9 cellular contexts compared by ENCODE assay signal in the genomic region with DNA sequence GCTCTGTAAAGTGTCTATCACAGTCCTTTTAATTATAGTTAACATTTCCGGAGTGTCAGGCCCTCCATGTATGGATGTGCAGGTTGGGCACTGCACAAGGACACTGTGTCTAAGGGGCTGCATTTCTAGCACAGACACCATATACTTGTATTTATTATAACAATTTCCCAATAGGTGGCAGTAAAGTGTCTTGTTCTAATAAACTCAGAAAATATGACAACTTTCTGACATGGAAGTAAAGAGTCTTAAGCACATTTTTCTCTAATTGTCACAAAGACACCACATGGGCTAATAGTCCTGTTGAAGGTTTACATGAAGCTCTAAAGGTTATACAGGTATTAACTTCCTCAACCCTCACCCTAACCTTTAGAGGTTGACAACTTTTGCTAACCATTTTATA.
DNase-seq lines count a peak whose midpoint lies in the region; ATAC-seq and TF ChIP-seq lines count a peak whose summit lies in the region.
"Had no signal": no experiment of that assay in that cellular context is flagged by ENCODE, and none has a peak within 500 bp of the region (broad histone marks: within the 10 kb centered on the region; RNA-seq: fewer than 3 reads in every experiment).

No MANE protein-coding gene starts in this region.

- peak; percentile 10 for DNase-seq in AG09319 (ENCODE audit: extremely low read depth, low read depth)
- DNase-seq in HFF-Myc (ENCODE audit: extremely low read depth, low read depth) = no peak
- peak; percentile 32 for DNase-seq in iris pigment epithelial cell (ENCODE audit: low read depth)
- no peak for DNase-seq in effector CD8-positive, alpha-beta T cell (lab: John Stamatoyannopoulos, UW)
- no peak for DNase-seq in activated CD4-positive, alpha-beta T cell treated with anti-CD3 and anti-CD28 coated beads for 1 hour
- DNase-seq: occipital lobe had no signal

- TF ChIP-seq CTCF in AG09319 (IDR thresholded peaks at IDR 0.05; ENCODE audit: low read depth, low read length) (peak; percentile 29), HFF-Myc (IDR thresholded peaks at IDR 0.05; ENCODE audit: low read depth, low read length, missing control alignments) (peak; percentile 24)

- ATAC-seq in SK-N-SH treated with all-trans-retinoic acid at 6 μM for 48 hours (peak; percentile 81), GM19023 (IDR thresholded peaks at IDR 0.05; ENCODE audit: unreplicated experiment) (no peak), GM18858 (IDR thresholded peaks at IDR 0.05; ENCODE audit: unreplicated experiment) (no peak)

- H3K4me3 ChIP-seq in HFF-Myc (replicated peaks; ENCODE audit: low read depth, low read length) = no peak overlapping the region

TF ChIP-seq in SK-N-SH treated with all-trans-retinoic acid at 6 μM for 48 hours, 23 proteins besides CTCF, POLR2A, EP300 and RAD21:
- TF ChIP-seq ZNF70 (CRISPR knock-in tag; IDR thresholded peaks at IDR 0.05) = no peak
- TF ChIP-seq PPARA (CRISPR knock-in tag; IDR thresholded peaks at IDR 0.05; ENCODE audit: borderline replicate concordance) = no peak
- no peak for TF ChIP-seq RARB (CRISPR knock-in tag; IDR thresholded peaks at IDR 0.05)
- TF ChIP-seq, protein P1, sequence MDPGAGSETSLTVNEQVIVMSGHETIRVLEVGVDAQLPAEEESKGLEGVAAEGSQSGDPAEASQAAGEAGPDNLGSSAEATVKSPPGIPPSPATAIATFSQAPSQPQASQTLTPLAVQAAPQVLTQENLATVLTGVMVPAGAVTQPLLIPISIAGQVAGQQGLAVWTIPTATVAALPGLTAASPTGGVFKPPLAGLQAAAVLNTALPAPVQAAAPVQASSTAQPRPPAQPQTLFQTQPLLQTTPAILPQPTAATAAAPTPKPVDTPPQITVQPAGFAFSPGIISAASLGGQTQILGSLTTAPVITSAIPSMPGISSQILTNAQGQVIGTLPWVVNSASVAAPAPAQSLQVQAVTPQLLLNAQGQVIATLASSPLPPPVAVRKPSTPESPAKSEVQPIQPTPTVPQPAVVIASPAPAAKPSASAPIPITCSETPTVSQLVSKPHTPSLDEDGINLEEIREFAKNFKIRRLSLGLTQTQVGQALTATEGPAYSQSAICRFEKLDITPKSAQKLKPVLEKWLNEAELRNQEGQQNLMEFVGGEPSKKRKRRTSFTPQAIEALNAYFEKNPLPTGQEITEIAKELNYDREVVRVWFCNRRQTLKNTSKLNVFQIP (CRISPR knock-in tag; IDR thresholded peaks at IDR 0.05; ENCODE audit: borderline replicate concordance, low read depth) = no peak
- no peak for TF ChIP-seq ARNTL (CRISPR knock-in tag; IDR thresholded peaks at IDR 0.05; ENCODE audit: borderline replicate concordance, low read depth)
- TF ChIP-seq ZNF8 (CRISPR knock-in tag; IDR thresholded peaks at IDR 0.05) = no peak
- no peak for TF ChIP-seq TOX (CRISPR knock-in tag; IDR thresholded peaks at IDR 0.05; ENCODE audit: borderline replicate concordance)
- TF ChIP-seq BACH2 (CRISPR knock-in tag; IDR thresholded peaks at IDR 0.05; ENCODE audit: borderline replicate concordance) = no peak
- TF ChIP-seq OSR1 (CRISPR knock-in tag; IDR thresholded peaks at IDR 0.05) = no peak
- no peak for TF ChIP-seq SNAI2 (CRISPR knock-in tag; IDR thresholded peaks at IDR 0.05)
- TF ChIP-seq TCF4 (CRISPR knock-in tag; IDR thresholded peaks at IDR 0.05; ENCODE audit: borderline replicate concordance) = no peak
- no peak for TF ChIP-seq ESRRG (CRISPR knock-in tag; IDR thresholded peaks at IDR 0.05)
- no peak for TF ChIP-seq GLIS3 (CRISPR knock-in tag; IDR thresholded peaks at IDR 0.05)
- TF ChIP-seq, protein P2, sequence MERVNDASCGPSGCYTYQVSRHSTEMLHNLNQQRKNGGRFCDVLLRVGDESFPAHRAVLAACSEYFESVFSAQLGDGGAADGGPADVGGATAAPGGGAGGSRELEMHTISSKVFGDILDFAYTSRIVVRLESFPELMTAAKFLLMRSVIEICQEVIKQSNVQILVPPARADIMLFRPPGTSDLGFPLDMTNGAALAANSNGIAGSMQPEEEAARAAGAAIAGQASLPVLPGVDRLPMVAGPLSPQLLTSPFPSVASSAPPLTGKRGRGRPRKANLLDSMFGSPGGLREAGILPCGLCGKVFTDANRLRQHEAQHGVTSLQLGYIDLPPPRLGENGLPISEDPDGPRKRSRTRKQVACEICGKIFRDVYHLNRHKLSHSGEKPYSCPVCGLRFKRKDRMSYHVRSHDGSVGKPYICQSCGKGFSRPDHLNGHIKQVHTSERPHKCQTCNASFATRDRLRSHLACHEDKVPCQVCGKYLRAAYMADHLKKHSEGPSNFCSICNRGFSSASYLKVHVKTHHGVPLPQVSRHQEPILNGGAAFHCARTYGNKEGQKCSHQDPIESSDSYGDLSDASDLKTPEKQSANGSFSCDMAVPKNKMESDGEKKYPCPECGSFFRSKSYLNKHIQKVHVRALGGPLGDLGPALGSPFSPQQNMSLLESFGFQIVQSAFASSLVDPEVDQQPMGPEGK (CRISPR knock-in tag; IDR thresholded peaks at IDR 0.05; ENCODE audit: borderline replicate concordance) = no peak

Comparison
In these comparisons a context has a peak if more than half of its experiments do, and no peak if none do; other contexts are left out.
1. DNase-seq: peak in AG09319 (single experiment) and iris pigment epithelial cell (single experiment); none in HFF-Myc (single experiment), effector CD8-positive, alpha-beta T cell (single experiment) and activated CD4-positive, alpha-beta T cell treated with anti-CD3 and anti-CD28 coated beads for 1 hour (single experiment).